8 cellular contexts compared by ENCODE assay signal in genomic region chr6:83884523-83884922, GRCh38. TPM values are rescaled to one million over a fixed set of nuclear protein-coding genes. Genes with fewer than 3 reads are reported as not detected.
DNase-seq lines count a peak whose midpoint lies in the region; ATAC-seq, FAIRE-seq and TF ChIP-seq lines count a peak whose summit lies in the region.

No MANE protein-coding gene starts in this region.

- DNase-seq in DMS153 treated with DMSO at 0.1 percent for 48 hours (lab: John Stamatoyannopoulos, UW; ENCODE audit: unreplicated experiment) (peak; percentile 70), NCI-H2171 treated with DMSO at 0.1 percent for 48 hours (lab: John Stamatoyannopoulos, UW) (peak; percentile 84), astrocyte (ENCODE audit: low read depth) (peak; percentile 26), transverse colon (no peak)
- DNase-seq in activated CD4-positive, alpha-beta T cell treated with anti-CD3 and anti-CD28 coated beads, Interleukin-2, amount 50 U/mL, for 4 hours = no peak

- WGBS in transverse colon (ENCODE audit: low coverage in 1 of 2), 2 donors = 4 to 8% methylated on average over 4 of the region's 4 CpGs

- peaks cover 12% of the 10 kb centered on the region for H3K79me2 ChIP-seq in astrocyte (ENCODE audit: insufficient read depth, low read length)

- peak; percentile 73 for TF ChIP-seq CTCF in astrocyte (IDR thresholded peaks at IDR 0.05; ENCODE audit: insufficient read depth, low read depth, low read length)
- peak; percentile 57 to 79 (median 66) for TF ChIP-seq CTCF in transverse colon (IDR thresholded peaks at IDR 0.05)

- no peak for TF ChIP-seq EP300 in transverse colon (IDR thresholded peaks at IDR 0.05; ENCODE audit: low read depth)

- intact Hi-C loops in transverse colon (cut with DNase I; ENCODE audit: low total_unique reads) = no loop called here

- no peaks in the 10 kb centered on the region for H3K27me3 Mint-ChIP-seq in astrocyte (ENCODE audit: low read depth, unreplicated experiment)

- no peak overlapping the region for H3K9ac ChIP-seq in astrocyte (ENCODE audit: low read length)

- H3K4me2 ChIP-seq in astrocyte (ENCODE audit: low read length) = no peak overlapping the region

- ATAC-seq in GM19328 (IDR thresholded peaks at IDR 0.05; ENCODE audit: unreplicated experiment) = peak; percentile 85
- peak; percentile 95 for ATAC-seq in HG03175 (IDR thresholded peaks at IDR 0.05; ENCODE audit: unreplicated experiment)

- no peak overlapping the region for H3K4me3 ChIP-seq in astrocyte (ENCODE audit: insufficient read depth, low read depth, low read length)
- H3K4me3 ChIP-seq in transverse colon = no peak overlapping the region

- no peaks in the 10 kb centered on the region for H3K9me3 Mint-ChIP-seq in astrocyte (ENCODE audit: unreplicated experiment)

- H3K27me3 ChIP-seq in astrocyte (ENCODE audit: insufficient read depth, low read length) = no peaks in the 10 kb centered on the region
- H3K27me3 ChIP-seq in transverse colon = no peaks in the 10 kb centered on the region

- no peak overlapping the region for H2AFZ ChIP-seq in astrocyte (ENCODE audit: low read depth, low read length)

- no peaks in the 10 kb centered on the region for H3K4me1 ChIP-seq in astrocyte (ENCODE audit: insufficient read depth, low read length)
- H3K4me1 ChIP-seq in transverse colon = no peaks in the 10 kb centered on the region

- H3K27ac ChIP-seq in astrocyte (ENCODE audit: low read depth, low read length) = no peak overlapping the region
- H3K27ac ChIP-seq in transverse colon = no peak overlapping the region

- TF ChIP-seq POLR2A in transverse colon (IDR thresholded peaks at IDR 0.05) = no peak

- H3K9me3 ChIP-seq in astrocyte (ENCODE audit: insufficient read depth, low read depth, low read length) = peaks cover 4% of the 10 kb centered on the region
- no peaks in the 10 kb centered on the region for H3K9me3 ChIP-seq in transverse colon

- H3K4me3 Mint-ChIP-seq in astrocyte (ENCODE audit: unreplicated experiment) = no peak overlapping the region

- peak; percentile 99 for FAIRE-seq in astrocyte (lab: Jason Lieb, UNC)
- FAIRE-seq in islet of Langerhans (lab: Jason Lieb, UNC) = peak; percentile 98

- H4K20me1 ChIP-seq in astrocyte (ENCODE audit: insufficient read depth, low read length) = peaks cover 15% of the 10 kb centered on the region

- H3K4me1 Mint-ChIP-seq in astrocyte (ENCODE audit: low read depth, unreplicated experiment) = peaks cover 7% of the 10 kb centered on the region

- H3K36me3 ChIP-seq in astrocyte (ENCODE audit: insufficient read depth, low read length) (no peaks in the 10 kb centered on the region), transverse colon (no peaks in the 10 kb centered on the region)

- no peak overlapping the region for H3K27ac Mint-ChIP-seq in astrocyte (ENCODE audit: unreplicated experiment)

- in situ Hi-C loops in transverse colon (cut with MboI; ENCODE audit: low pct_ligation_motif_present in 1 of 4, low pct_unique_long_range_greater_than_20kb in 1 of 4, low sequenced_read_pairs in 3 of 4) = loop anchor here (10.0 to 25.0 kb wide), 4 partner anchors 328 to 353 kb away; partner anchors contain the start of gene CEP162 (in 2 of the 4)

- no peaks in the 10 kb centered on the region for H3K36me3 Mint-ChIP-seq in astrocyte (ENCODE audit: low read depth, unreplicated experiment)

RNA-seq across cellular contexts. Expression of gene CYB5R4, which starts 25.0 kb away (rescaled TPM):
- total RNA-seq in astrocyte = 13.6 and 14.0 TPM in 2 replicates
- 10 to 100 TPM in 1 of 4 donors, 1 to 10 TPM in 3; 6.0 to 10.5 (median 8.4) TPM for total RNA-seq in transverse colon

RNA-seq across cellular contexts. Expression of gene RIPPLY2, which starts 31.4 kb away (rescaled TPM):
- total RNA-seq in astrocyte (not detected in 2 replicates), transverse colon (not detected)

Comparison
In these comparisons a context has a peak if more than half of its experiments do, and no peak if none do; other contexts are left out.
1. DNase-seq: peak in DMS153 treated with DMSO at 0.1 percent for 48 hours (single experiment), NCI-H2171 treated with DMSO at 0.1 percent for 48 hours (single experiment) and astrocyte (single experiment); none in transverse colon (single experiment) and activated CD4-positive, alpha-beta T cell treated with anti-CD3 and anti-CD28 coated beads, Interleukin-2, amount 50 U/mL, for 4 hours (0 of 2).